Comparison of ENCODE assay signal across 9 cellular contexts in genomic region chr19:15280048-15280725, GRCh38. TPM values are rescaled to one million over a fixed set of nuclear protein-coding genes. Genes with fewer than 3 reads are reported as not detected.
A peak's percentile ranks its signal among the peaks of the same experiment; 100 is the strongest.
DNase-seq lines count a peak whose midpoint lies in the region; ATAC-seq, FAIRE-seq and TF ChIP-seq lines count a peak whose summit lies in the region.
"Had no signal": no experiment of that assay in that cellular context is flagged by ENCODE, and none has a peak within 500 bp of the region (broad histone marks: within the 10 kb centered on the region; RNA-seq: fewer than 3 reads in every experiment).

No MANE protein-coding gene starts in this region.

- H3K23ac ChIP-seq in H1 (ENCODE audit: insufficient read length): no peak overlapping the region

- no peak overlapping the region for H3K4me3 Mint-ChIP-seq in natural killer cell

- no peak overlapping the region for H3K27ac ChIP-seq in H1 (ENCODE audit: low read depth, low read length)

- H3K79me1 ChIP-seq in H1 (ENCODE audit: low read depth, low read length): peaks cover 25% of the 10 kb centered on the region

- H3K79me2 ChIP-seq in H1 (ENCODE audit: control insufficient read depth in 1 of 2, insufficient read depth in 2 of 2, low read length in 2 of 2): peaks cover 71 to 100% of the 10 kb centered on the region in 2 experiments

- no peak for TF ChIP-seq POLR2A in H1 (IDR thresholded peaks at IDR 0.05; ENCODE audit: control extremely low read depth in 1 of 2, low read depth in 2 of 2, low read length in 2 of 2)

- H3K9me3 Mint-ChIP-seq in natural killer cell: no peaks in the 10 kb centered on the region

- TF ChIP-seq RAD21 in H1 (IDR thresholded peaks at IDR 0.05 in 1 of 2, conservative IDR thresholded peaks at IDR 0.05 in 1 of 2; ENCODE audit: low read depth in 2 of 2, low read length in 2 of 2): no peak

- H4K5ac ChIP-seq in H1 (ENCODE audit: insufficient read length, low read depth, low read length): no peak overlapping the region

- H3K4me1 Mint-ChIP-seq in natural killer cell: peaks cover 81 to 92% of the 10 kb centered on the region in 2 donors

- H3K56ac ChIP-seq in H1 (replicated peaks; ENCODE audit: insufficient read length, low read depth, low read length): no peak overlapping the region

- no peak overlapping the region for H3K14ac ChIP-seq in H1 (ENCODE audit: insufficient read length)

- POLR2A ChIA-PET in H1 (lab: Charles Lee; ENCODE audit: partially characterized antibody): interaction anchor here (0.9 to 2.6 kb wide), 6 partner anchors 8 to 70 kb away, joined by 3 to 9 read pairs (median 3); no protein-coding TSS in a partner anchor

- no peak overlapping the region for H2BK5ac ChIP-seq in H1 (ENCODE audit: low read depth, low read length)

- H3K9ac ChIP-seq in H1 (replicated peaks in 1 of 4; ENCODE audit: extremely low read depth in 1 of 4, low read depth in 3 of 4, low read length in 3 of 4): no peak overlapping the region; a peak in 1 of 7 replicates

- H2AK5ac ChIP-seq in H1 (ENCODE audit: low read depth, low read length): no peak overlapping the region

- CTCF ChIA-PET in H1 (lab: Charles Lee; ENCODE audit: partially characterized antibody): interaction anchor here (0.7 to 2.6 kb wide), 8 partner anchors 8 to 52 kb away, joined by 3 to 19 read pairs (median 4); partner anchors contain the start of gene BRD4

- no peak for FAIRE-seq in H1 (lab: Jason Lieb, UNC)

- no peaks in the 10 kb centered on the region for H3K9me3 ChIP-seq in H1 (ENCODE audit: insufficient read depth in 2 of 2, low read depth in 1 of 2, low read length in 1 of 2)

- H4K91ac ChIP-seq in H1 (replicated peaks; ENCODE audit: insufficient read length, low read length): no peak overlapping the region

- H3K27me3 ChIP-seq in H1 (replicated peaks in 1 of 4; ENCODE audit: control insufficient read depth in 3 of 4, extremely low read depth in 1 of 4, insufficient read depth in 3 of 4, low read length in 3 of 4): no peaks in the 10 kb centered on the region

- H3K4me2 ChIP-seq in H1 (ENCODE audit: insufficient read depth in 1 of 2, low read depth in 2 of 2, low read length in 2 of 2): peak overlapping the region in 1 of 2 experiments; percentile 13; a peak in 1 of 4 replicates

- 89% methylated on average over 6 of the region's 6 CpGs; no CpG with 5 or more reads in 1 of the 2 experiments for WGBS in H1 (ENCODE audit: extremely low coverage in 1 of 2, insufficient coverage in 1 of 2, insufficient read length in 1 of 2, insufficient replicate concordance in 2 of 2, low coverage in 1 of 2, low lambda C conversion rate in 2 of 2, missing lambda C conversion rate in 1 of 2), 2 experiments

- no peak overlapping the region for H3K4ac ChIP-seq in H1 (replicated peaks; ENCODE audit: insufficient read length, low read depth, low read length)

- H3K36me3 Mint-ChIP-seq in natural killer cell: no peaks in the 10 kb centered on the region

- no peak for TF ChIP-seq EP300 in H1 (IDR thresholded peaks at IDR 0.05; ENCODE audit: borderline replicate concordance in 1 of 2, low read depth in 2 of 2, low read length in 2 of 2)

- no peak overlapping the region for H3K18ac ChIP-seq in H1 (ENCODE audit: extremely low read depth, low read length)

- H3K4me1 ChIP-seq in H1 (replicated peaks in 1 of 4; ENCODE audit: control insufficient read depth in 3 of 4, insufficient read depth in 4 of 4, low read length in 3 of 4): peaks cover 4 to 11% (median 10%) of the 10 kb centered on the region in 4 experiments

- no peak overlapping the region for H2BK120ac ChIP-seq in H1 (replicated peaks; ENCODE audit: low read depth, low read length)

- no peak overlapping the region for H2AFZ ChIP-seq in H1 (ENCODE audit: low read length)

- H2BK12ac ChIP-seq in H1 (ENCODE audit: low read depth, low read length): no peak overlapping the region

- peaks cover 61 to 66% of the 10 kb centered on the region in 2 experiments for H4K20me1 ChIP-seq in H1 (replicated peaks in 1 of 2; ENCODE audit: control insufficient read depth in 1 of 2, insufficient read depth in 2 of 2, low read length in 2 of 2)

- TF ChIP-seq CTCF in H1 (IDR thresholded peaks at IDR 0.05; ENCODE audit: control extremely low read depth in 1 of 3, insufficient read depth in 1 of 3, low read depth in 1 of 3, low read length in 3 of 3) (no peak), natural killer cell (IDR thresholded peaks at IDR 0.05) (no peak)

- no peak overlapping the region for H2BK15ac ChIP-seq in H1 (ENCODE audit: low read length)

- no peak overlapping the region; the same call in 1 of the 2 replicates for H4K8ac ChIP-seq in H1 (ENCODE audit: extremely low read depth, insufficient read depth, low read length)

- intact Hi-C loops in Right ventricle myocardium inferior (cut with DNase I) (loop anchor here (5.0 kb wide), 1 partner anchor 47 kb away; no protein-coding TSS in a partner anchor), cardiac septum (cut with DNase I) (loop anchor here (2.0 to 5.0 kb wide), 3 partner anchors 13 to 52 kb away; partner anchors contain the start of gene BRD4), natural killer cell (cut with micrococcal nuclease) (no loop called here)

- peak overlapping the region; percentile 85 to 87 for H3K27ac Mint-ChIP-seq in natural killer cell

- H3K36me3 ChIP-seq in H1 (ENCODE audit: control insufficient read depth in 2 of 4, insufficient read depth in 4 of 4, low read length in 3 of 4): 0 out of 8 replicates have a peak, but pooled peaks cover 0 to 2% (median 0%) of the 10 kb centered on the region in 4 experiments

- no peak overlapping the region for H3K4me3 ChIP-seq in H1 (ENCODE audit: extremely low read depth in 1 of 4, insufficient read depth in 2 of 4, low read depth in 3 of 4, low read length in 4 of 4)

- peak; percentile 83 for DNase-seq in Right ventricle myocardium inferior (ENCODE audit: missing footprints)
- DNase-seq in cardiac septum (ENCODE audit: low spot score): no peak
- no peak for DNase-seq in H1 (ENCODE audit: low read depth in 1 of 2, low spot score in 2 of 2)
- DNase-seq in natural killer cell: no peak
- no peak for DNase-seq in CD1c-positive myeloid dendritic cell (ENCODE audit: extremely low spot score)
- DNase-seq in iPS-NIHi11 (ENCODE audit: low spot score): no peak
- no peak for DNase-seq in stimulated activated naive CD4-positive, alpha-beta T cell (lab: John Stamatoyannopoulos, UW)

- H2BK20ac ChIP-seq in H1 (ENCODE audit: low read length): no peak overlapping the region

- ATAC-seq in Right ventricle myocardium inferior (peak; percentile 76), natural killer cell (no peak), GM18867 (IDR thresholded peaks at IDR 0.05; ENCODE audit: unreplicated experiment) (no peak)

- no peaks in the 10 kb centered on the region for H3K23me2 ChIP-seq in H1 (ENCODE audit: low read depth, low read length)

- no peaks in the 10 kb centered on the region for H3K27me3 Mint-ChIP-seq in natural killer cell (ENCODE audit: low read depth in 2 of 2)

TF ChIP-seq in H1, 55 proteins besides CTCF, POLR2A, EP300 and RAD21:
- peak; percentile 18; the same call in 1 of the 2 replicates for TF ChIP-seq POLR2AphosphoS5 (IDR thresholded peaks at IDR 0.05; ENCODE audit: low read depth, low read length)
- no peak for TF ChIP-seq YY1 (IDR thresholded peaks at IDR 0.05; ENCODE audit: low read depth, low read length)

RNA-seq across cellular contexts. Expression of gene EPHX3, which starts 47.9 kb away (rescaled TPM):
- 0.14 TPM for total RNA-seq in Right ventricle myocardium inferior
- total RNA-seq in cardiac septum: 0.27 TPM
- total RNA-seq in H1 (2021; fragmentation: NEBNext Ultra II Directional; extraction: Animal tissue kit (Norgen Biotek cat#: 25700)): 30.2 and 30.9 TPM in 2 replicates
- polyA plus RNA-seq in H1 (2011; rRNA removed): 47.6 and 67.5 TPM in 2 replicates
- 24.1 TPM for polyA plus RNA-seq in H1 (2011; cell fraction: cytosol; rRNA removed)
- polyA plus RNA-seq in H1 (2011; cell fraction: nucleus; rRNA removed): 51.8 TPM
- 25.8 to 35.8 TPM (median 34.5 TPM) in 4 replicates for polyA plus RNA-seq in H1 (2012, experiment 1 of 2)
- 44.5 TPM for polyA plus RNA-seq in H1 (2012, experiment 2 of 2)
- 39.3 TPM for polyA plus RNA-seq in H1 (2013, experiment 1 of 2)
- 42.0 TPM for polyA plus RNA-seq in H1 (2013, experiment 2 of 2)
- 25.4 and 38.4 TPM in 2 replicates for polyA minus RNA-seq in H1 (2011; rRNA and poly(A)+ RNA removed)
- 11.8 TPM for polyA minus RNA-seq in H1 (2011; cell fraction: cytosol; rRNA and poly(A)+ RNA removed)
- 14.0 TPM for polyA minus RNA-seq in H1 (2011; cell fraction: nucleus; rRNA and poly(A)+ RNA removed)
- total RNA-seq in natural killer cell: not detected
- total RNA-seq: HT1080 had no signal

RNA-seq across cellular contexts. Expression of gene BRD4, which starts 52.2 kb away (rescaled TPM):
- total RNA-seq in Right ventricle myocardium inferior: 56.5 TPM
- total RNA-seq in cardiac septum: 72.3 TPM
- 144 and 146 TPM in 2 replicates for total RNA-seq in H1 (2021; fragmentation: NEBNext Ultra II Directional; extraction: Animal tissue kit (Norgen Biotek cat#: 25700))
- 14.1 and 17.6 TPM in 2 replicates for polyA plus RNA-seq in H1 (2011; rRNA removed)
- polyA plus RNA-seq in H1 (2011; cell fraction: cytosol; rRNA removed): 9.1 TPM
- 44.8 TPM for polyA plus RNA-seq in H1 (2011; cell fraction: nucleus; rRNA removed)
- 76.6 to 103 TPM (median 93.2 TPM) in 4 replicates for polyA plus RNA-seq in H1 (2012, experiment 1 of 2)
- 35.4 TPM for polyA plus RNA-seq in H1 (2012, experiment 2 of 2)
- 77.1 TPM for polyA plus RNA-seq in H1 (2013, experiment 1 of 2)
- 72.4 TPM for polyA plus RNA-seq in H1 (2013, experiment 2 of 2)
- polyA minus RNA-seq in H1 (2011; rRNA and poly(A)+ RNA removed): 26.9 and 36.3 TPM in 2 replicates
- 44.7 TPM for polyA minus RNA-seq in H1 (2011; cell fraction: cytosol; rRNA and poly(A)+ RNA removed)
- 77.2 TPM for polyA minus RNA-seq in H1 (2011; cell fraction: nucleus; rRNA and poly(A)+ RNA removed)
- 100 to 1,000 TPM in 1 of 3 donors, 10 to 100 TPM in 2; 91.9 to 116 (median 98.3) TPM for total RNA-seq in natural killer cell

Comparison
In these comparisons a context has a peak if more than half of its experiments do, and no peak if none do; other contexts are left out.
1. RNA of gene EPHX3, which starts 47.9 kb away (total RNA-seq): 30.2 to 30.9 TPM in H1; 0.27 TPM in cardiac septum (single experiment), 0.14 TPM in Right ventricle myocardium inferior (single experiment) and not detected in natural killer cell; every median in the first group is over 10 times any median in the second.